32 cellular contexts compared by ENCODE assay signal in the genomic region with DNA sequence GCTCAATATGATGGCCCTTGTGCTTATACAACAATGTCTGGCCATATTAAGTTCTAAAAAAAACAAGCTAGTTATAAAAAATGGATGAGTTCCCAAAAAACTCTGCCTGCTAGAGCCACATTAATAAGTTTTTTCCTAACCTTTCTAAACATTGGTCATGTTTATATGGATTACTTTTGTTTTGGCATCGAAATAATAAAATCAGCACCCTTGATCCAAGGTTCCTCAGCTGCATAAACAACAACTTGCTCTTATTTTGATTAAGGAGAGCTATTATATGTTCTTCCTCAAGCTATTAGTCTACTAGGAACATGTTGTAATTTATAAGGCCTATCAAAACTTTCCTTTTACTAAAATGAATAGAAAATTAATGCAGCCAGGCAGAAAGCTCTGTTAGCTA. TPM values are rescaled to one million over a fixed set of nuclear protein-coding genes. Genes with fewer than 3 reads are reported as not detected.
"Had no signal": no experiment of that assay in that cellular context is flagged by ENCODE, and none has a peak within 500 bp of the region (broad histone marks: within the 10 kb centered on the region; RNA-seq: fewer than 3 reads in every experiment).

No MANE protein-coding gene starts in this region.

- H3K36me3 Mint-ChIP-seq: activated CD8-positive, alpha-beta memory T cell treated with anti-CD3 and anti-CD28 coated beads, Interleukin-2, amount 10 ng/mL, durations not matched to agents 7 days and 5 days; activated naive CD4-positive, alpha-beta T cell treated with anti-CD3 and anti-CD28 coated beads, Interleukin-2, amount 10 ng/mL, durations not matched to agents 7 days and 5 days; activated naive CD8-positive, alpha-beta T cell had no signal

- DNase-seq: activated CD4-positive, alpha-beta memory T cell treated with anti-CD3 and anti-CD28 coated beads, Interleukin-2, amount 10 ng/mL, durations not matched to agents 7 days and 5 days; activated CD4-positive, alpha-beta T cell treated with anti-CD3 and anti-CD28 coated beads for 1 hour; activated CD4-positive, alpha-beta T cell treated with anti-CD3 and anti-CD28 coated beads for 48 hours; activated CD4-positive, CD25-positive, alpha-beta regulatory T cell; activated CD8-positive, alpha-beta memory T cell treated with anti-CD3 and anti-CD28 coated beads for 24 hours; activated CD8-positive, alpha-beta memory T cell treated with anti-CD3 and anti-CD28 coated beads, Interleukin-2, amount 10 ng/mL, durations not matched to agents 7 days and 5 days; activated CD8-positive, alpha-beta memory T cell treated with anti-CD3 and anti-CD28 coated beads, Interleukin-2, amount 50 U/mL, for 48 hours; activated effector memory CD4-positive, alpha-beta T cell treated with Interleukin-2 at 50 U/mL for 16 hours; activated naive CD4-positive, alpha-beta T cell treated with anti-CD3 and anti-CD28 coated beads, Interleukin-2, amount 10 ng/mL, durations not matched to agents 7 days and 5 days; activated naive CD8-positive, alpha-beta T cell treated with anti-CD3 and anti-CD28 coated beads, Interleukin-2, amount 50 U/mL, for 24 hours; activated T-cell treated with anti-CD3 and anti-CD28 coated beads, Interleukin-2, amount 50 U/mL, for 48 hours; aorta; NCI-H1105; NCI-H1417 treated with DMSO at 0.1 percent for 48 hours; NCI-H187 treated with DMSO at 0.1 percent for 48 hours; NCI-H2081; NCI-H2171 treated with DMSO at 0.1 percent for 48 hours; NCI-H2227 treated with DMSO at 0.1 percent for 48 hours; NCI-H446; NCI-H510A treated with DMSO at 0.1 percent for 48 hours; NCI-H69; Peyer's patch; RPMI8226; SIG-M5; SW 1271; T-helper 1 cell; T-helper 2 cell; T1000; WERI-Rb-1 had no signal

- H3K4me1 Mint-ChIP-seq: activated CD4-positive, alpha-beta memory T cell treated with anti-CD3 and anti-CD28 coated beads, Interleukin-2, amount 10 ng/mL, durations not matched to agents 7 days and 5 days; activated CD8-positive, alpha-beta memory T cell treated with anti-CD3 and anti-CD28 coated beads, Interleukin-2, amount 10 ng/mL, durations not matched to agents 7 days and 5 days; activated naive CD4-positive, alpha-beta T cell treated with anti-CD3 and anti-CD28 coated beads, Interleukin-2, amount 10 ng/mL, durations not matched to agents 7 days and 5 days; activated naive CD8-positive, alpha-beta T cell treated with anti-CD3 and anti-CD28 coated beads, Interleukin-2, amount 50 U/mL, for 24 hours had no signal

- H3K9me3 ChIP-seq: breast epithelium, Peyer's patch had no signal

- H3K4me3 ChIP-seq: breast epithelium, K562, Peyer's patch had no signal

- H3K27ac ChIP-seq: breast epithelium, Peyer's patch, WERI-Rb-1 had no signal

- H3K27me3 Mint-ChIP-seq: activated CD4-positive, alpha-beta memory T cell treated with anti-CD3 and anti-CD28 coated beads, Interleukin-2, amount 10 ng/mL, durations not matched to agents 7 days and 5 days; activated CD8-positive, alpha-beta memory T cell treated with anti-CD3 and anti-CD28 coated beads, Interleukin-2, amount 10 ng/mL, durations not matched to agents 7 days and 5 days; activated naive CD4-positive, alpha-beta T cell treated with anti-CD3 and anti-CD28 coated beads, Interleukin-2, amount 10 ng/mL, durations not matched to agents 7 days and 5 days; activated naive CD8-positive, alpha-beta T cell treated with anti-CD3 and anti-CD28 coated beads, Interleukin-2, amount 50 U/mL, for 24 hours had no signal

- H3K4me3 Mint-ChIP-seq: activated CD4-positive, alpha-beta memory T cell treated with anti-CD3 and anti-CD28 coated beads, Interleukin-2, amount 10 ng/mL, durations not matched to agents 7 days and 5 days; activated CD8-positive, alpha-beta memory T cell treated with anti-CD3 and anti-CD28 coated beads, Interleukin-2, amount 10 ng/mL, durations not matched to agents 7 days and 5 days; activated naive CD4-positive, alpha-beta T cell treated with anti-CD3 and anti-CD28 coated beads, Interleukin-2, amount 10 ng/mL, durations not matched to agents 7 days and 5 days; activated naive CD8-positive, alpha-beta T cell; activated naive CD8-positive, alpha-beta T cell treated with anti-CD3 and anti-CD28 coated beads, Interleukin-2, amount 50 U/mL, for 24 hours had no signal

- H3K9me3 Mint-ChIP-seq: activated CD4-positive, alpha-beta memory T cell treated with anti-CD3 and anti-CD28 coated beads, Interleukin-2, amount 10 ng/mL, durations not matched to agents 7 days and 5 days; activated naive CD4-positive, alpha-beta T cell treated with anti-CD3 and anti-CD28 coated beads, Interleukin-2, amount 10 ng/mL, durations not matched to agents 7 days and 5 days; activated naive CD8-positive, alpha-beta T cell treated with anti-CD3 and anti-CD28 coated beads, Interleukin-2, amount 50 U/mL, for 24 hours had no signal

- H3K27me3 ChIP-seq: breast epithelium, Peyer's patch had no signal

- H3K27ac Mint-ChIP-seq: activated CD4-positive, alpha-beta memory T cell treated with anti-CD3 and anti-CD28 coated beads, Interleukin-2, amount 10 ng/mL, durations not matched to agents 7 days and 5 days; activated CD8-positive, alpha-beta memory T cell treated with anti-CD3 and anti-CD28 coated beads, Interleukin-2, amount 10 ng/mL, durations not matched to agents 7 days and 5 days; activated naive CD4-positive, alpha-beta T cell treated with anti-CD3 and anti-CD28 coated beads, Interleukin-2, amount 10 ng/mL, durations not matched to agents 7 days and 5 days; activated naive CD8-positive, alpha-beta T cell; activated naive CD8-positive, alpha-beta T cell treated with anti-CD3 and anti-CD28 coated beads, Interleukin-2, amount 50 U/mL, for 24 hours had no signal

- H3K36me3 ChIP-seq: breast epithelium, Peyer's patch, WERI-Rb-1 had no signal

- H3K4me1 ChIP-seq: breast epithelium, Peyer's patch had no signal

- ATAC-seq: activated CD8-positive, alpha-beta memory T cell treated with anti-CD3 and anti-CD28 coated beads, Interleukin-2, amount 10 ng/mL, durations not matched to agents 7 days and 5 days; activated naive CD8-positive, alpha-beta T cell treated with anti-CD3 and anti-CD28 coated beads, Interleukin-2, amount 50 U/mL, for 24 hours; K562 had no signal

RNA-seq across cellular contexts. Expression of a gene that starts 48.4 kb away (rescaled TPM):
- total RNA-seq: activated CD4-positive, alpha-beta memory T cell treated with anti-CD3 and anti-CD28 coated beads, Interleukin-2, amount 10 ng/mL, durations not matched to agents 7 days and 5 days; activated CD8-positive, alpha-beta memory T cell treated with anti-CD3 and anti-CD28 coated beads, Interleukin-2, amount 10 ng/mL, durations not matched to agents 7 days and 5 days had no signal
